Comparison of ENCODE assay signal across 25 cellular contexts in genomic region chr2:224426650-224427049, GRCh38. TPM values are rescaled to one million over a fixed set of nuclear protein-coding genes. Genes with fewer than 3 reads are reported as not detected.
A peak's percentile ranks its signal among the peaks of the same experiment; 100 is the strongest.
DNase-seq lines count a peak whose midpoint lies in the region; ATAC-seq and TF ChIP-seq lines count a peak whose summit lies in the region.
"Had no signal": no experiment of that assay in that cellular context is flagged by ENCODE, and none has a peak within 500 bp of the region (broad histone marks: within the 10 kb centered on the region; RNA-seq: fewer than 3 reads in every experiment).

No MANE protein-coding gene starts in this region.

- peaks cover 50% of the 10 kb centered on the region for H3K9me3 Mint-ChIP-seq in WTC11
- H3K9me3 Mint-ChIP-seq in stimulated activated naive B cell treated with anti-CD40 and anti-IgM and Interleukin-4, amounts not matched to agents 10 μg/mL and 1 μg/mL and 100 μg/mL, for 72 hours, result peaks cover 8 to 9% of the 10 kb centered on the region in 2 donors
- peaks cover 16% of the 10 kb centered on the region for H3K9me3 Mint-ChIP-seq in progenitor cell of endocrine pancreas (ENCODE audit: low read depth)

- TF ChIP-seq CTCF in WTC11 (IDR thresholded peaks at IDR 0.05) (no peak), progenitor cell of endocrine pancreas (IDR thresholded peaks at IDR 0.05; ENCODE audit: unreplicated experiment) (no peak)

- H3K4me1 Mint-ChIP-seq in WTC11, result peaks cover 11% of the 10 kb centered on the region
- peaks cover 3 to 5% of the 10 kb centered on the region in 2 donors for H3K4me1 Mint-ChIP-seq in stimulated activated naive B cell treated with anti-CD40 and anti-IgM and Interleukin-4, amounts not matched to agents 10 μg/mL and 1 μg/mL and 100 μg/mL, for 72 hours
- no peaks in the 10 kb centered on the region for H3K4me1 Mint-ChIP-seq in progenitor cell of endocrine pancreas (ENCODE audit: low read depth)
- H3K4me1 Mint-ChIP-seq: T-helper 17 cell had no signal

- peaks cover 58% of the 10 kb centered on the region for H3K36me3 Mint-ChIP-seq in WTC11
- peaks cover 0 to 12% of the 10 kb centered on the region in 2 donors for H3K36me3 Mint-ChIP-seq in stimulated activated naive B cell treated with anti-CD40 and anti-IgM and Interleukin-4, amounts not matched to agents 10 μg/mL and 1 μg/mL and 100 μg/mL, for 72 hours
- peaks cover 2% of the 10 kb centered on the region for H3K36me3 Mint-ChIP-seq in progenitor cell of endocrine pancreas (ENCODE audit: insufficient read depth)
- H3K36me3 Mint-ChIP-seq: CD8-positive, alpha-beta T cell had no signal

- H3K27me3 Mint-ChIP-seq in WTC11 (ENCODE audit: low read depth), result peaks cover 3% of the 10 kb centered on the region; the same call in 1 of the 2 replicates
- H3K27me3 Mint-ChIP-seq in stimulated activated naive B cell treated with anti-CD40 and anti-IgM and Interleukin-4, amounts not matched to agents 10 μg/mL and 1 μg/mL and 100 μg/mL, for 72 hours, result peaks cover 9 to 20% of the 10 kb centered on the region in 2 donors
- H3K27me3 Mint-ChIP-seq in progenitor cell of endocrine pancreas, result no peaks in the 10 kb centered on the region
- H3K27me3 Mint-ChIP-seq: T-helper 17 cell had no signal

- H3K27ac Mint-ChIP-seq in WTC11 (peak overlapping the region; percentile 46; the same call in 1 of the 2 replicates), progenitor cell of endocrine pancreas (no peak overlapping the region)
- no peak overlapping the region for H3K27ac Mint-ChIP-seq in stimulated activated naive B cell treated with anti-CD40 and anti-IgM and Interleukin-4, amounts not matched to agents 10 μg/mL and 1 μg/mL and 100 μg/mL, for 72 hours
- H3K27ac Mint-ChIP-seq: CD8-positive, alpha-beta T cell; H9; T-helper 17 cell had no signal

- ATAC-seq in WTC11, result no peak
- peak; percentile 29 to 33 for ATAC-seq in stimulated activated naive B cell treated with anti-CD40 and anti-IgM and Interleukin-4, amounts not matched to agents 10 μg/mL and 1 μg/mL and 100 μg/mL, for 72 hours (replicated peaks)
- ATAC-seq: A549; CD8-positive, alpha-beta T cell; K562; SK-N-SH treated with all-trans-retinoic acid at 6 μM for 48 hours; T-helper 17 cell had no signal

- CTCF ChIA-PET in WTC11 (lab: Charles Lee), result no interaction called here

- peak; percentile 29 for DNase-seq in GDM1 (lab: John Stamatoyannopoulos, UW)
- peak; percentile 2 to 18 for DNase-seq in Kasumi-1 (lab: John Stamatoyannopoulos, UW)
- DNase-seq in WTC11 (ENCODE audit: low spot score), result no peak
- no peak for DNase-seq in stimulated activated naive B cell treated with anti-CD40 and anti-IgM and Interleukin-4, amounts not matched to agents 10 μg/mL and 1 μg/mL and 100 μg/mL, for 72 hours
- DNase-seq in SK-N-DZ (ENCODE audit: low spot score), result no peak
- no peak for DNase-seq in NCI-H2227 treated with DMSO at 0.1 percent for 48 hours (lab: John Stamatoyannopoulos, UW)
- DNase-seq in progenitor cell of endocrine pancreas (ENCODE audit: low spot score, unreplicated experiment), result no peak
- DNase-seq: AML-193; C1 segment of cervical spinal cord; Caco-2; CD8-positive, alpha-beta T cell; EL; GM23248; H9; MM.1S; NCI-H1105; NCI-H1436 treated with DMSO at 0.1 percent for 48 hours; NCI-H2029; NCI-H446 treated with DMSO at 0.1 percent for 48 hours; NCI-H526; NCI-H82; T-helper 17 cell had no signal

- POLR2A ChIA-PET in WTC11 (lab: Charles Lee), result no interaction called here

- H3K4me3 Mint-ChIP-seq in WTC11, result no peak overlapping the region
- H3K4me3 Mint-ChIP-seq in stimulated activated naive B cell treated with anti-CD40 and anti-IgM and Interleukin-4, amounts not matched to agents 10 μg/mL and 1 μg/mL and 100 μg/mL, for 72 hours, result no peak overlapping the region
- H3K4me3 Mint-ChIP-seq in progenitor cell of endocrine pancreas (ENCODE audit: low read depth), result no peak overlapping the region
- H3K4me3 Mint-ChIP-seq: CD8-positive, alpha-beta T cell; H9; T-helper 17 cell had no signal

TF ChIP-seq in WTC11, 78 proteins besides CTCF, POLR2A, EP300 and RAD21 (continues in another document):
- TF ChIP-seq ARID4B (CRISPR knock-in tag; IDR thresholded peaks at IDR 0.05; ENCODE audit: borderline replicate concordance), result no peak
- no peak for TF ChIP-seq ETV6 (CRISPR knock-in tag; IDR thresholded peaks at IDR 0.05)
- TF ChIP-seq TCF7 (CRISPR knock-in tag; IDR thresholded peaks at IDR 0.05; ENCODE audit: low read depth), result no peak
- no peak for TF ChIP-seq MXD4 (CRISPR knock-in tag; IDR thresholded peaks at IDR 0.05; ENCODE audit: borderline replicate concordance)
- no peak for TF ChIP-seq HMGA2 (CRISPR knock-in tag; IDR thresholded peaks at IDR 0.05)
- TF ChIP-seq, protein P1, sequence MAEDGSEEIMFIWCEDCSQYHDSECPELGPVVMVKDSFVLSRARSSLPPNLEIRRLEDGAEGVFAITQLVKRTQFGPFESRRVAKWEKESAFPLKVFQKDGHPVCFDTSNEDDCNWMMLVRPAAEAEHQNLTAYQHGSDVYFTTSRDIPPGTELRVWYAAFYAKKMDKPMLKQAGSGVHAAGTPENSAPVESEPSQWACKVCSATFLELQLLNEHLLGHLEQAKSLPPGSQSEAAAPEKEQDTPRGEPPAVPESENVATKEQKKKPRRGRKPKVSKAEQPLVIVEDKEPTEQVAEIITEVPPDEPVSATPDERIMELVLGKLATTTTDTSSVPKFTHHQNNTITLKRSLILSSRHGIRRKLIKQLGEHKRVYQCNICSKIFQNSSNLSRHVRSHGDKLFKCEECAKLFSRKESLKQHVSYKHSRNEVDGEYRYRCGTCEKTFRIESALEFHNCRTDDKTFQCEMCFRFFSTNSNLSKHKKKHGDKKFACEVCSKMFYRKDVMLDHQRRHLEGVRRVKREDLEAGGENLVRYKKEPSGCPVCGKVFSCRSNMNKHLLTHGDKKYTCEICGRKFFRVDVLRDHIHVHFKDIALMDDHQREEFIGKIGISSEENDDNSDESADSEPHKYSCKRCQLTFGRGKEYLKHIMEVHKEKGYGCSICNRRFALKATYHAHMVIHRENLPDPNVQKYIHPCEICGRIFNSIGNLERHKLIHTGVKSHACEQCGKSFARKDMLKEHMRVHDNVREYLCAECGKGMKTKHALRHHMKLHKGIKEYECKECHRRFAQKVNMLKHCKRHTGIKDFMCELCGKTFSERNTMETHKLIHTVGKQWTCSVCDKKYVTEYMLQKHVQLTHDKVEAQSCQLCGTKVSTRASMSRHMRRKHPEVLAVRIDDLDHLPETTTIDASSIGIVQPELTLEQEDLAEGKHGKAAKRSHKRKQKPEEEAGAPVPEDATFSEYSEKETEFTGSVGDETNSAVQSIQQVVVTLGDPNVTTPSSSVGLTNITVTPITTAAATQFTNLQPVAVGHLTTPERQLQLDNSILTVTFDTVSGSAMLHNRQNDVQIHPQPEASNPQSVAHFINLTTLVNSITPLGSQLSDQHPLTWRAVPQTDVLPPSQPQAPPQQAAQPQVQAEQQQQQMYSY (CRISPR knock-in tag; IDR thresholded peaks at IDR 0.05), result no peak
- no peak for TF ChIP-seq ERG (CRISPR knock-in tag; IDR thresholded peaks at IDR 0.05)
- TF ChIP-seq FOXK1 (CRISPR knock-in tag; IDR thresholded peaks at IDR 0.05), result no peak
- TF ChIP-seq SMAD4 (CRISPR knock-in tag; IDR thresholded peaks at IDR 0.05), result no peak

RNA-seq across cellular contexts. Expression of gene FAM124B, which starts 24.7 kb away (rescaled TPM):
- total RNA-seq in WTC11 (2021), result 3.7 to 4.4 TPM (median 3.9 TPM) in 3 replicates
- 0.15 and 0.27 TPM in 2 replicates for polyA plus RNA-seq in SK-N-DZ (2014; cell fraction: cytosol; rRNA removed)
- polyA plus RNA-seq in SK-N-DZ (2014; cell fraction: nucleus; rRNA removed), result 0.25 TPM in 1 of 2 replicates, not detected in the other
- total RNA-seq in progenitor cell of endocrine pancreas, result not detected in 2 replicates
- total RNA-seq: Caco-2; CD8-positive, alpha-beta T cell; GM23248 had no signal
- polyA plus RNA-seq: A549, GM23248 had no signal

Comparison
In these comparisons a context has a peak if more than half of its experiments do, and no peak if none do; other contexts are left out.
1. DNase-seq: peak in GDM1 (single experiment) and Kasumi-1 (2 of 2); none in WTC11 (single experiment), stimulated activated naive B cell treated with anti-CD40 and anti-IgM and Interleukin-4, amounts not matched to agents 10 μg/mL and 1 μg/mL and 100 μg/mL, for 72 hours (single experiment), SK-N-DZ (single experiment), NCI-H2227 treated with DMSO at 0.1 percent for 48 hours (single experiment) and progenitor cell of endocrine pancreas (single experiment).